In genomic region chr1:186482661-186483255, GRCh38 we compare ENCODE assay signal across 8 cellular contexts. TPM values are rescaled to one million over a fixed set of nuclear protein-coding genes. Genes with fewer than 3 reads are reported as not detected.
A peak's percentile ranks its signal among the peaks of the same experiment; 100 is the strongest.
DNase-seq lines count a peak whose midpoint lies in the region; ATAC-seq and TF ChIP-seq lines count a peak whose summit lies in the region.

No MANE protein-coding gene starts in this region.

- intact Hi-C loops in left ventricle myocardium inferior (cut with micrococcal nuclease): loop anchor here (10.0 kb wide), 1 partner anchor 502 kb away; no protein-coding TSS in a partner anchor
- intact Hi-C loops in sigmoid colon (cut with DNase I): loop anchor here (2.0 kb wide), 2 partner anchors 126 to 504 kb away; no protein-coding TSS in a partner anchor

- no peaks in the 10 kb centered on the region for H3K27me3 ChIP-seq in left ventricle myocardium inferior (ENCODE audit: low read depth)
- no peaks in the 10 kb centered on the region for H3K27me3 ChIP-seq in sigmoid colon

- H3K36me3 ChIP-seq in left ventricle myocardium inferior (no peaks in the 10 kb centered on the region), sigmoid colon (no peaks in the 10 kb centered on the region)

- H3K9me3 ChIP-seq in left ventricle myocardium inferior (replicated peaks) (no peaks in the 10 kb centered on the region), sigmoid colon (no peaks in the 10 kb centered on the region)

- H3K4me3 ChIP-seq in left ventricle myocardium inferior (no peak overlapping the region), sigmoid colon (no peak overlapping the region)

- in situ Hi-C loops in G401 (cut with HindIII; ENCODE audit: low sequenced_read_pairs): no loop called here

- no peak for TF ChIP-seq POLR2A in sigmoid colon (IDR thresholded peaks at IDR 0.05)

- no peak for TF ChIP-seq EP300 in sigmoid colon (IDR thresholded peaks at IDR 0.05)

- H3K4me1 ChIP-seq in left ventricle myocardium inferior (no peaks in the 10 kb centered on the region), sigmoid colon (no peaks in the 10 kb centered on the region)

- ATAC-seq in GM21447 (IDR thresholded peaks at IDR 0.05; ENCODE audit: unreplicated experiment) (peak; percentile 71), HG02970 (IDR thresholded peaks at IDR 0.05; ENCODE audit: low FRiP score, unreplicated experiment) (no peak)

- WGBS in sigmoid colon, 2 donors: 2 to 3% methylated on average over 4 of the region's 4 CpGs

- no peak overlapping the region for H3K27ac ChIP-seq in left ventricle myocardium inferior (replicated peaks)
- H3K27ac ChIP-seq in sigmoid colon: no peak overlapping the region

- TF ChIP-seq CTCF in left ventricle myocardium inferior (IDR thresholded peaks at IDR 0.05; ENCODE audit: borderline replicate concordance) (peak; percentile 88), sigmoid colon (IDR thresholded peaks at IDR 0.05) (peak; percentile 14 to 81 (median 56))

- DNase-seq in G401 (ENCODE audit: low spot score) (peak; percentile 38), HuH-7 (ENCODE audit: low spot score) (peak; percentile 17), RKO (ENCODE audit: low spot score) (peak; percentile 71), left ventricle myocardium inferior (peak; percentile 33), sigmoid colon (peak; percentile 67)
- peak; percentile 16 for DNase-seq in activated naive CD8-positive, alpha-beta T cell treated with anti-CD3 and anti-CD28 coated beads, Interleukin-2, amount 50 U/mL, for 16 hours (ENCODE audit: low read depth, low spot score)

RNA-seq across cellular contexts. Expression of gene PDC, which starts 21.8 kb away (rescaled TPM):
- not detected in 2 replicates for total RNA-seq in G401 (2014; rRNA removed; shearing (Covaris generic))
- total RNA-seq in left ventricle myocardium inferior (not detected), sigmoid colon (not detected)
- polyA plus RNA-seq in sigmoid colon: not detected

Comparison
In these comparisons a context has a peak if more than half of its experiments do, and no peak if none do; other contexts are left out.
1. DNase-seq: peak in every context shown above with its lines; median percentile 71 in RKO; 67 in sigmoid colon; 38 in G401; 33 in left ventricle myocardium inferior; 17 in HuH-7; 16 in activated naive CD8-positive, alpha-beta T cell treated with anti-CD3 and anti-CD28 coated beads, Interleukin-2, amount 50 U/mL, for 16 hours.